8 cellular contexts compared by ENCODE assay signal in genomic region chr17:3003401-3004149, GRCh38. TPM values are rescaled to one million over a fixed set of nuclear protein-coding genes. Genes with fewer than 3 reads are reported as not detected.
DNase-seq lines count a peak whose midpoint lies in the region; ATAC-seq and TF ChIP-seq lines count a peak whose summit lies in the region.

No MANE protein-coding gene starts in this region.

- peaks cover 6 to 29% (median 6%) of the 10 kb centered on the region in 3 donors for H3K4me1 Mint-ChIP-seq in CD8-positive, alpha-beta memory T cell
- peaks cover 0 to 36% (median 23%) of the 10 kb centered on the region in 7 donors for H3K4me1 Mint-ChIP-seq in naive thymus-derived CD4-positive, alpha-beta T cell
- peaks cover 15% of the 10 kb centered on the region for H3K4me1 Mint-ChIP-seq in nephron progenitor cell

- no peaks in the 10 kb centered on the region for H4K20me1 ChIP-seq in Karpas-422 (ENCODE audit: insufficient read depth, low read depth, low read length)

- H3K9me3 Mint-ChIP-seq in CD8-positive, alpha-beta memory T cell: no peaks in the 10 kb centered on the region
- H3K9me3 Mint-ChIP-seq in naive thymus-derived CD4-positive, alpha-beta T cell: peaks cover 0 to 2% (median 0%) of the 10 kb centered on the region in 11 donors
- no peaks in the 10 kb centered on the region for H3K9me3 Mint-ChIP-seq in nephron progenitor cell

- POLR2A ChIA-PET in CD8-positive, alpha-beta memory T cell (lab: Charles Lee): interaction anchor here (0.5 to 0.7 kb wide), 2 partner anchors 189 to 777 kb away, joined by 3 read pairs; no protein-coding TSS in a partner anchor
- POLR2A ChIA-PET in naive thymus-derived CD4-positive, alpha-beta T cell (lab: Charles Lee): interaction anchor here (1.4 to 1.7 kb wide), 2 partner anchors 10 to 149 kb away, joined by 3 to 4 read pairs; no protein-coding TSS in a partner anchor

- DNase-seq in CD8-positive, alpha-beta memory T cell: no peak
- DNase-seq in Karpas-422 (peak; percentile 95), choroid plexus epithelial cell (ENCODE audit: low read depth) (no peak), iPS-NIHi7 (ENCODE audit: extremely low spot score) (no peak), nephron progenitor cell (no peak), cerebellar cortex (ENCODE audit: low spot score) (no peak)
- no peak for DNase-seq in naive thymus-derived CD4-positive, alpha-beta T cell

- H3K4me3 Mint-ChIP-seq in CD8-positive, alpha-beta memory T cell: peak overlapping the region in 1 of 7 donors; percentile 57
- H3K4me3 Mint-ChIP-seq in naive thymus-derived CD4-positive, alpha-beta T cell: peak overlapping the region in 9 of 10 donors; percentile 79 to 88 (median 84)
- no peak overlapping the region for H3K4me3 Mint-ChIP-seq in nephron progenitor cell

- peak overlapping the region; percentile 53 for H3K4me3 ChIP-seq in CD8-positive, alpha-beta memory T cell (ENCODE audit: low read length)
- H3K4me3 ChIP-seq in Karpas-422 (ENCODE audit: low read length): peak overlapping the region; percentile 72
- peak overlapping the region; percentile 22 for H3K4me3 ChIP-seq in choroid plexus epithelial cell (ENCODE audit: low read depth, low read length)
- peak overlapping the region; percentile 57 for H3K4me3 ChIP-seq in naive thymus-derived CD4-positive, alpha-beta T cell (ENCODE audit: low read length)

- ATAC-seq in naive thymus-derived CD4-positive, alpha-beta T cell: peak; percentile 58
- no peak for ATAC-seq in GM21381 (IDR thresholded peaks at IDR 0.05; ENCODE audit: unreplicated experiment)

- peaks cover 5% of the 10 kb centered on the region for H3K36me3 ChIP-seq in CD8-positive, alpha-beta memory T cell (ENCODE audit: insufficient read depth, low read length)
- no peaks in the 10 kb centered on the region for H3K36me3 ChIP-seq in Karpas-422 (ENCODE audit: insufficient read depth, low read length)
- peaks cover 0 to 13% (median 7%) of the 10 kb centered on the region in 3 experiments for H3K36me3 ChIP-seq in naive thymus-derived CD4-positive, alpha-beta T cell (ENCODE audit: control insufficient read depth in 2 of 3, insufficient read depth in 3 of 3, low read length in 3 of 3)

- H3K9ac ChIP-seq in Karpas-422 (ENCODE audit: low read length): peak overlapping the region; percentile 80

- no peaks in the 10 kb centered on the region for H3K9me3 ChIP-seq in CD8-positive, alpha-beta memory T cell (ENCODE audit: low read length)
- H3K9me3 ChIP-seq in Karpas-422 (ENCODE audit: low read length): no peaks in the 10 kb centered on the region
- no peaks in the 10 kb centered on the region for H3K9me3 ChIP-seq in naive thymus-derived CD4-positive, alpha-beta T cell (ENCODE audit: control insufficient read depth in 2 of 3, low read length in 3 of 3)

- H2AFZ ChIP-seq in Karpas-422 (ENCODE audit: low read length): no peak overlapping the region

- H3K9me2 ChIP-seq in Karpas-422 (replicated peaks; ENCODE audit: insufficient read depth, low read length): no peaks in the 10 kb centered on the region

- no peak overlapping the region for H3K27ac ChIP-seq in CD8-positive, alpha-beta memory T cell (ENCODE audit: low read depth, low read length)
- peak overlapping the region; percentile 99 for H3K27ac ChIP-seq in Karpas-422 (ENCODE audit: low read length)
- peak overlapping the region; percentile 48 for H3K27ac ChIP-seq in naive thymus-derived CD4-positive, alpha-beta T cell (ENCODE audit: low read depth, low read length)

- H3K27me3 Mint-ChIP-seq in CD8-positive, alpha-beta memory T cell: no peaks in the 10 kb centered on the region
- no peaks in the 10 kb centered on the region for H3K27me3 Mint-ChIP-seq in naive thymus-derived CD4-positive, alpha-beta T cell
- peaks cover 3% of the 10 kb centered on the region for H3K27me3 Mint-ChIP-seq in nephron progenitor cell (ENCODE audit: low read depth, poor library complexity)

- peak overlapping the region in 4 of 8 donors; percentile 32 to 70 (median 50) for H3K27ac Mint-ChIP-seq in CD8-positive, alpha-beta memory T cell
- H3K27ac Mint-ChIP-seq in naive thymus-derived CD4-positive, alpha-beta T cell: peak overlapping the region in 8 of 9 donors; percentile 73 to 92 (median 90)
- H3K27ac Mint-ChIP-seq in nephron progenitor cell: no peak overlapping the region

- intact Hi-C loops in naive thymus-derived CD4-positive, alpha-beta T cell (cut with micrococcal nuclease): loop anchor here in 1 of 2 donors (1.0 to 5.0 kb wide), 2 partner anchors 45 to 71 kb away; no protein-coding TSS in a partner anchor

- H3K27me3 ChIP-seq in CD8-positive, alpha-beta memory T cell (ENCODE audit: insufficient read depth, low read length, poor library complexity, severe bottlenecking): no peaks in the 10 kb centered on the region
- H3K27me3 ChIP-seq in Karpas-422 (ENCODE audit: low read length): no peaks in the 10 kb centered on the region
- no peaks in the 10 kb centered on the region for H3K27me3 ChIP-seq in naive thymus-derived CD4-positive, alpha-beta T cell (ENCODE audit: control insufficient read depth in 2 of 2, insufficient read depth in 2 of 2, low read length in 2 of 2)

- H3K36me3 Mint-ChIP-seq in CD8-positive, alpha-beta memory T cell: peaks cover 9 to 61% (median 9%) of the 10 kb centered on the region in 3 donors
- peaks cover 0 to 19% (median 5%) of the 10 kb centered on the region in 5 donors for H3K36me3 Mint-ChIP-seq in naive thymus-derived CD4-positive, alpha-beta T cell
- no peaks in the 10 kb centered on the region for H3K36me3 Mint-ChIP-seq in nephron progenitor cell (ENCODE audit: low read depth)

- peaks cover 19% of the 10 kb centered on the region for H3K4me1 ChIP-seq in CD8-positive, alpha-beta memory T cell (ENCODE audit: insufficient read depth, low read length)
- peaks cover 77% of the 10 kb centered on the region for H3K4me1 ChIP-seq in Karpas-422 (ENCODE audit: low read length)
- H3K4me1 ChIP-seq in naive thymus-derived CD4-positive, alpha-beta T cell (ENCODE audit: control insufficient read depth in 2 of 2, insufficient read depth in 2 of 2, low read length in 2 of 2): peaks cover 0 to 21% of the 10 kb centered on the region in 2 donors

- CTCF ChIA-PET in CD8-positive, alpha-beta memory T cell (lab: Charles Lee): interaction anchor here (1.4 kb wide), 1 partner anchor 155 kb away, joined by 4 read pairs; no protein-coding TSS in a partner anchor
- CTCF ChIA-PET in naive thymus-derived CD4-positive, alpha-beta T cell (lab: Charles Lee): interaction anchor here (0.8 to 1.4 kb wide), 2 partner anchors 9 to 217 kb away, joined by 3 to 6 read pairs; no protein-coding TSS in a partner anchor

- no peaks in the 10 kb centered on the region for H3K79me2 ChIP-seq in Karpas-422 (ENCODE audit: low read length)

- TF ChIP-seq CTCF in choroid plexus epithelial cell (conservative IDR thresholded peaks at IDR 0.05; ENCODE audit: low read depth, low read length) (no peak), nephron progenitor cell (IDR thresholded peaks at IDR 0.05) (no peak)

- peak overlapping the region; percentile 69 for H3K4me2 ChIP-seq in Karpas-422 (ENCODE audit: low read depth, low read length, poor library complexity, severe bottlenecking)

RNA-seq across cellular contexts. Expression of gene OR1D5, which starts 59.8 kb away (rescaled TPM):
- total RNA-seq in CD8-positive, alpha-beta memory T cell: not detected
- 0.32 TPM for polyA plus RNA-seq in CD8-positive, alpha-beta memory T cell
- not detected in 2 replicates for total RNA-seq in Karpas-422 (2014; rRNA removed; shearing (Covaris generic); ENCODE audit: low replicate concordance)
- not detected for total RNA-seq in naive thymus-derived CD4-positive, alpha-beta T cell
- not detected for polyA plus RNA-seq in naive thymus-derived CD4-positive, alpha-beta T cell

Comparison
In these comparisons a context has a peak if more than half of its experiments do, and no peak if none do; other contexts are left out.
1. H3K4me3 ChIP-seq: peak in every context shown above with its lines; median percentile 72 in Karpas-422; 57 in naive thymus-derived CD4-positive, alpha-beta T cell; 53 in CD8-positive, alpha-beta memory T cell; 22 in choroid plexus epithelial cell.